In genomic region chr11:71796781-71797180, GRCh38 we compare ENCODE assay signal across 5 cellular contexts. TPM values are rescaled to one million over a fixed set of nuclear protein-coding genes. Genes with fewer than 3 reads are reported as not detected.
"Had no signal": no experiment of that assay in that cellular context is flagged by ENCODE, and none has a peak within 500 bp of the region (broad histone marks: within the 10 kb centered on the region; RNA-seq: fewer than 3 reads in every experiment).

No MANE protein-coding gene starts in this region.

RNA-seq across cellular contexts. Expression of gene DEFB108B, which starts 36.2 kb away (rescaled TPM):
- total RNA-seq: GM23338, H1, H9, HT-29, IMR-90 had no signal
- polyA plus RNA-seq: GM23338, H1, IMR-90 had no signal
